ENCODE assay signal across 9 cellular contexts in the genomic region with DNA sequence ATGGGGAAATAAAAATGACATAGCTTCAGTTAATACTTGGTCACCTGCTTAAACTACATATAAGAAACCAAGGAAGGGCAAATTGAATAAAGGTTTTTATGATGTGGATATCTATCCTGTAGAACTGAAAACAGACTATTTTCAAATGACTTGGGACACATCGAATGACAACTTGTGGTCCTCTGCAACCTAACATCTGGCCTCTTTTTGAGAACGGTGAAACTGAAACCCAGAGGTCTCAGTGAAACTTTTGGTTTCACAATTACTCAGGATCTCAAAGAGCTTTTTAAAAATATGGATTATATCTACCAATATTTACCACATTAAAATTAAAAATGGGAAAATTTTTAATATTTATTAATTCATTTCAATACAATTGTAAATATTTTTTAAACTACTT.
DNase-seq lines count a peak whose midpoint lies in the region; ATAC-seq and TF ChIP-seq lines count a peak whose summit lies in the region.
"Had no signal": no experiment of that assay in that cellular context is flagged by ENCODE, and none has a peak within 500 bp of the region (broad histone marks: within the 10 kb centered on the region; RNA-seq: fewer than 3 reads in every experiment).

No MANE protein-coding gene starts in this region.

- H3K36me3 Mint-ChIP-seq in glutamatergic neuron (ENCODE audit: unreplicated experiment), result no peaks in the 10 kb centered on the region

- no peak overlapping the region for H3K27ac ChIP-seq in vagina

- intact Hi-C loops in vagina (cut with DNase I), result no loop called here

- H3K9me3 Mint-ChIP-seq in glutamatergic neuron (ENCODE audit: unreplicated experiment), result peaks cover 4% of the 10 kb centered on the region

- peaks cover 6% of the 10 kb centered on the region for H3K4me1 ChIP-seq in endocrine pancreas (ENCODE audit: control insufficient read depth, insufficient read depth, low read length)
- H3K4me1 ChIP-seq in vagina, result peaks cover 38% of the 10 kb centered on the region

- no peak overlapping the region for H3K4me3 Mint-ChIP-seq in glutamatergic neuron (ENCODE audit: unreplicated experiment)

- no peak overlapping the region for H3K4me3 ChIP-seq in GM12864 (ENCODE audit: low read depth, low read length)
- H3K4me3 ChIP-seq in endocrine pancreas (ENCODE audit: control insufficient read depth, insufficient read depth, low read length), result peak overlapping the region; percentile 34
- H3K4me3 ChIP-seq in vagina, result no peak overlapping the region

- peak; percentile 77 for DNase-seq in GM12864 (ENCODE audit: low read depth)
- DNase-seq in GM20000 (ENCODE audit: low spot score), result peak; percentile 72
- DNase-seq in midbrain (lab: John Stamatoyannopoulos, UW), result no peak
- no peak for DNase-seq in vagina (ENCODE audit: extremely low spot score in 2 of 2)
- no peak for DNase-seq in NCI-H345 (lab: John Stamatoyannopoulos, UW)
- no peak for DNase-seq in glutamatergic neuron

- H3K27me3 ChIP-seq in endocrine pancreas (ENCODE audit: control insufficient read depth, insufficient read depth, low read length) (no peaks in the 10 kb centered on the region), vagina (no peaks in the 10 kb centered on the region)

- H3K4me1 Mint-ChIP-seq in glutamatergic neuron (ENCODE audit: low read depth, unreplicated experiment), result no peaks in the 10 kb centered on the region

- ATAC-seq in HG03520 (IDR thresholded peaks at IDR 0.05; ENCODE audit: unreplicated experiment), result peak; percentile 85
- ATAC-seq: HCT116 had no signal

- TF ChIP-seq POLR2A in vagina (IDR thresholded peaks at IDR 0.05), result no peak

- H3K9me3 ChIP-seq in endocrine pancreas (ENCODE audit: control insufficient read depth, low read length) (no peaks in the 10 kb centered on the region), vagina (no peaks in the 10 kb centered on the region)

- no peaks in the 10 kb centered on the region for H3K36me3 ChIP-seq in endocrine pancreas (ENCODE audit: control insufficient read depth, insufficient read depth, low read length)
- no peaks in the 10 kb centered on the region for H3K36me3 ChIP-seq in vagina

- H3K27ac Mint-ChIP-seq in glutamatergic neuron (ENCODE audit: unreplicated experiment), result no peak overlapping the region

- no peaks in the 10 kb centered on the region for H3K27me3 Mint-ChIP-seq in glutamatergic neuron (ENCODE audit: unreplicated experiment)

- no peak for TF ChIP-seq CTCF in GM12864 (IDR thresholded peaks at IDR 0.05; ENCODE audit: low read depth, low read length, missing control alignments)
- TF ChIP-seq CTCF in GM20000 (IDR thresholded peaks at IDR 0.05; ENCODE audit: extremely low read depth, missing control alignments), result no peak
- TF ChIP-seq CTCF in vagina (IDR thresholded peaks at IDR 0.05), result no peak
- TF ChIP-seq CTCF in glutamatergic neuron (IDR thresholded peaks at IDR 0.05; ENCODE audit: partially characterized antibody, unreplicated experiment), result no peak

- no peak overlapping the region for H3K9ac ChIP-seq in endocrine pancreas (ENCODE audit: control insufficient read depth, insufficient read depth, low read length)

Comparison
In these comparisons a context has a peak if more than half of its experiments do, and no peak if none do; other contexts are left out.
1. DNase-seq: peak in GM12864 (single experiment) and GM20000 (single experiment); none in midbrain (single experiment), vagina (0 of 2), NCI-H345 (single experiment) and glutamatergic neuron (single experiment).